ENCODE assay signal across 15 cellular contexts in genomic region chr3:67686067-67686466, GRCh38. TPM values are rescaled to one million over a fixed set of nuclear protein-coding genes. Genes with fewer than 3 reads are reported as not detected.
DNase-seq lines count a peak whose midpoint lies in the region; ATAC-seq and TF ChIP-seq lines count a peak whose summit lies in the region.
"Had no signal": no experiment of that assay in that cellular context is flagged by ENCODE, and none has a peak within 500 bp of the region (broad histone marks: within the 10 kb centered on the region; RNA-seq: fewer than 3 reads in every experiment).

No MANE protein-coding gene starts in this region.

- DNase-seq in stimulated activated naive CD8-positive, alpha-beta T cell treated with anti-CD3 and anti-CD28 coated beads, Interleukin-15, amount 100 ng/mL, for 72 hours, result no peak
- DNase-seq in stimulated activated naive CD8-positive, alpha-beta T cell treated with anti-CD3 and anti-CD28 coated beads, Interleukin-15, Interleukin-2, amounts not matched to agents 100 U/mL and 50 U/mL, for 24 hours, result no peak
- no peak for DNase-seq in stimulated activated naive B cell treated with anti-CD40 and anti-IgM and Interleukin-4, amounts not matched to agents 10 μg/mL and 1 μg/mL and 100 μg/mL, for 72 hours
- DNase-seq in foreskin keratinocyte (no peak), foreskin melanocyte (no peak), anterior cingulate cortex (lab: John Stamatoyannopoulos, UW) (no peak)
- DNase-seq: adrenal gland; central memory CD4-positive, alpha-beta T cell; H7; left ventricle myocardium inferior; NCI-H1048; NCI-H2107; tibial artery had no signal

- H3K27ac Mint-ChIP-seq in stimulated activated naive CD8-positive, alpha-beta T cell treated with anti-CD3 and anti-CD28 coated beads, Interleukin-15, amount 100 ng/mL, for 72 hours, result peak overlapping the region in 1 of 2 donors; percentile 86
- peak overlapping the region; percentile 4 for H3K27ac Mint-ChIP-seq in activated T-helper 17 cell treated with anti-CD3 and anti-CD28 coated beads, Interleukin-2, amount 50 U/mL, for 72 hours
- peak overlapping the region; percentile 82 for H3K27ac Mint-ChIP-seq in stimulated activated naive B cell treated with anti-CD40 and anti-IgM and Interleukin-4, amounts not matched to agents 10 μg/mL and 1 μg/mL and 100 μg/mL, for 72 hours

- peak overlapping the region; percentile 60 to 63 for H3K4me3 Mint-ChIP-seq in stimulated activated naive CD8-positive, alpha-beta T cell treated with anti-CD3 and anti-CD28 coated beads, Interleukin-15, amount 100 ng/mL, for 72 hours
- peak overlapping the region; percentile 47 for H3K4me3 Mint-ChIP-seq in activated T-helper 17 cell treated with anti-CD3 and anti-CD28 coated beads, Interleukin-2, amount 50 U/mL, for 72 hours
- H3K4me3 Mint-ChIP-seq in stimulated activated naive B cell treated with anti-CD40 and anti-IgM and Interleukin-4, amounts not matched to agents 10 μg/mL and 1 μg/mL and 100 μg/mL, for 72 hours, result peak overlapping the region in 1 of 2 donors; percentile 56

- TF ChIP-seq CTCF in foreskin keratinocyte (conservative IDR thresholded peaks at IDR 0.05), result no peak

- H3K27ac ChIP-seq in foreskin keratinocyte, result no peak overlapping the region
- H3K27ac ChIP-seq: adrenal gland, left ventricle myocardium inferior, tibial artery had no signal

- no peaks in the 10 kb centered on the region for H3K27me3 ChIP-seq in foreskin keratinocyte
- H3K27me3 ChIP-seq: adrenal gland, tibial artery had no signal

- H3K4me1 ChIP-seq in foreskin keratinocyte, result no peaks in the 10 kb centered on the region
- H3K4me1 ChIP-seq: adrenal gland, left ventricle myocardium inferior, tibial artery had no signal

- no peaks in the 10 kb centered on the region for H3K36me3 Mint-ChIP-seq in activated T-helper 17 cell treated with anti-CD3 and anti-CD28 coated beads, Interleukin-2, amount 50 U/mL, for 72 hours (ENCODE audit: low read depth)
- H3K36me3 Mint-ChIP-seq in stimulated activated naive B cell treated with anti-CD40 and anti-IgM and Interleukin-4, amounts not matched to agents 10 μg/mL and 1 μg/mL and 100 μg/mL, for 72 hours, result no peaks in the 10 kb centered on the region

- no peaks in the 10 kb centered on the region for H3K27me3 Mint-ChIP-seq in stimulated activated naive CD8-positive, alpha-beta T cell treated with anti-CD3 and anti-CD28 coated beads, Interleukin-15, amount 100 ng/mL, for 72 hours
- H3K27me3 Mint-ChIP-seq in activated T-helper 17 cell treated with anti-CD3 and anti-CD28 coated beads, Interleukin-2, amount 50 U/mL, for 72 hours, result no peaks in the 10 kb centered on the region
- H3K27me3 Mint-ChIP-seq in stimulated activated naive B cell treated with anti-CD40 and anti-IgM and Interleukin-4, amounts not matched to agents 10 μg/mL and 1 μg/mL and 100 μg/mL, for 72 hours, result no peaks in the 10 kb centered on the region

- ATAC-seq in stimulated activated naive CD8-positive, alpha-beta T cell treated with anti-CD3 and anti-CD28 coated beads, Interleukin-15, amount 100 ng/mL, for 72 hours, result no peak
- no peak for ATAC-seq in stimulated activated naive CD8-positive, alpha-beta T cell treated with anti-CD3 and anti-CD28 coated beads, Interleukin-15, Interleukin-2, amounts not matched to agents 100 U/mL and 50 U/mL, for 24 hours
- ATAC-seq in HG03159 (IDR thresholded peaks at IDR 0.05; ENCODE audit: unreplicated experiment) (peak; percentile 12), foreskin keratinocyte (no peak)
- no peak for ATAC-seq in activated T-helper 17 cell treated with anti-CD3 and anti-CD28 coated beads, Interleukin-2, amount 50 U/mL, for 72 hours (replicated peaks)
- ATAC-seq in stimulated activated naive B cell treated with anti-CD40 and anti-IgM and Interleukin-4, amounts not matched to agents 10 μg/mL and 1 μg/mL and 100 μg/mL, for 72 hours (replicated peaks), result peak; percentile 31 to 48

- peaks cover 0 to 5% of the 10 kb centered on the region in 2 donors for H3K9me3 Mint-ChIP-seq in stimulated activated naive CD8-positive, alpha-beta T cell treated with anti-CD3 and anti-CD28 coated beads, Interleukin-15, amount 100 ng/mL, for 72 hours
- no peaks in the 10 kb centered on the region for H3K9me3 Mint-ChIP-seq in activated T-helper 17 cell treated with anti-CD3 and anti-CD28 coated beads, Interleukin-2, amount 50 U/mL, for 72 hours
- peaks cover 0 to 6% of the 10 kb centered on the region in 2 donors for H3K9me3 Mint-ChIP-seq in stimulated activated naive B cell treated with anti-CD40 and anti-IgM and Interleukin-4, amounts not matched to agents 10 μg/mL and 1 μg/mL and 100 μg/mL, for 72 hours

- peaks cover 32% of the 10 kb centered on the region for H3K4me1 Mint-ChIP-seq in stimulated activated naive CD8-positive, alpha-beta T cell treated with anti-CD3 and anti-CD28 coated beads, Interleukin-15, amount 100 ng/mL, for 72 hours
- peaks cover 9% of the 10 kb centered on the region for H3K4me1 Mint-ChIP-seq in activated T-helper 17 cell treated with anti-CD3 and anti-CD28 coated beads, Interleukin-2, amount 50 U/mL, for 72 hours
- peaks cover 22 to 39% of the 10 kb centered on the region in 2 donors for H3K4me1 Mint-ChIP-seq in stimulated activated naive B cell treated with anti-CD40 and anti-IgM and Interleukin-4, amounts not matched to agents 10 μg/mL and 1 μg/mL and 100 μg/mL, for 72 hours

RNA-seq across cellular contexts. Expression of gene SUCLG2, which starts 31.7 kb away (rescaled TPM):
- total RNA-seq in activated T-helper 17 cell treated with anti-CD3 and anti-CD28 coated beads, Interleukin-2, amount 50 U/mL, for 72 hours, result 10 to 100 TPM; 34.3 to 42.5 TPM
- 37.0 and 43.9 TPM in 2 replicates for total RNA-seq in foreskin keratinocyte
- 25.8 and 26.6 TPM in 2 replicates for polyA plus RNA-seq in foreskin keratinocyte

Comparison
In these comparisons a context has a peak if more than half of its experiments do, and no peak if none do; other contexts are left out.
1. ATAC-seq: peak in HG03159 (single experiment) and stimulated activated naive B cell treated with anti-CD40 and anti-IgM and Interleukin-4, amounts not matched to agents 10 μg/mL and 1 μg/mL and 100 μg/mL, for 72 hours (2 of 2); none in stimulated activated naive CD8-positive, alpha-beta T cell treated with anti-CD3 and anti-CD28 coated beads, Interleukin-15, amount 100 ng/mL, for 72 hours (single experiment), stimulated activated naive CD8-positive, alpha-beta T cell treated with anti-CD3 and anti-CD28 coated beads, Interleukin-15, Interleukin-2, amounts not matched to agents 100 U/mL and 50 U/mL, for 24 hours (single experiment), activated T-helper 17 cell treated with anti-CD3 and anti-CD28 coated beads, Interleukin-2, amount 50 U/mL, for 72 hours (single experiment) and foreskin keratinocyte (single experiment).